In the genomic region with DNA sequence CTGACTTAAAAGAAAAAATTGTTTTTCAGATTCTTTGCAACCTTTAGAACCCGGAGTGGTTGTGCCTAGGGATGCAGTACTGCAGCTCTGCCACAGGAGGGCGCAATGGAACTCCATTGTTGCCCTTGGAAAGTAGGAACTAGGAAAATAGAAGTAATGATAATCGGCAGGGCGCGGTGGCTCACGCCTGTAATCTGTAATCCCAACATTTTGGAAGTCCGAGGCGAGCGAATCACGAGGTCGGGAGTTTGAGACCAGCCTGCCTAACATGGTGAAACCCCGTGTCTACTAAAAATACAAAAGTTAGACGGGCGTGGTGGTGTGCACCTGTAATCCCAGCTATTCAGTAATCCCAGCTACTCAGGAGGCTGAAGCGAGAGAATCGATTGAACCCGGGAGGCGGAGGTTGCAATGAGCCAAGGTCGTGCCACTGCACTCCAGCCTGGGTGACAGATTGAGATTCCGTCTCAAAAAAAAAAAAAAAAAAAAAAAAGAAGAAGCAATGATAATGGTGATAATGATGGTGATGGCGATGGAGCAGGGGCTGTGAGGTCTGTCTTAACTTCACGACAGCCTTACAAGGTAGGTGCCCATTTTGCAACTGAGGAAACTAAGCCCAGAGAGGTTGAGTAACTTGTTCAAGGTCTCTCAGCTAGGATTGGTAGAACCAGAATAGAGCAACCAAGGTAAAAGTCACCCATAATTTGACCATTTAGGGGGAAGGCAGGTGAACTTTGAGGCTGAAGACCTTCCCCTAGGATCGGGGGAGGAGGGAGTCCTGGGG, we compare ENCODE assay signal across 9 cellular contexts. TPM values are rescaled to one million over a fixed set of nuclear protein-coding genes. Genes with fewer than 3 reads are reported as not detected.
DNase-seq lines count a peak whose midpoint lies in the region; ATAC-seq, FAIRE-seq and TF ChIP-seq lines count a peak whose summit lies in the region.
"Had no signal": no experiment of that assay in that cellular context is flagged by ENCODE, and none has a peak within 500 bp of the region (broad histone marks: within the 10 kb centered on the region; RNA-seq: fewer than 3 reads in every experiment).

No MANE protein-coding gene starts in this region.

- peak in 3 of 4 donors; percentile 44 to 74 (median 69) for ATAC-seq in pancreas
- ATAC-seq in GM21723 (IDR thresholded peaks at IDR 0.05; ENCODE audit: unreplicated experiment) = no peak
- no peak for ATAC-seq in HG02970 (IDR thresholded peaks at IDR 0.05; ENCODE audit: low FRiP score, unreplicated experiment)

- no peak for FAIRE-seq in pancreas (lab: Jason Lieb, UNC)
- FAIRE-seq: colon had no signal

- H3K27me3 ChIP-seq in OCI-LY3 (ENCODE audit: low read depth, low read length) (no peaks in the 10 kb centered on the region), pancreas (no peaks in the 10 kb centered on the region)

- TF ChIP-seq CTCF in OCI-LY3 (IDR thresholded peaks at IDR 0.05; ENCODE audit: low read depth, low read length) (peak; percentile 87), fibroblast of mammary gland (conservative IDR thresholded peaks at IDR 0.05; ENCODE audit: control insufficient read depth, insufficient read depth, low read depth, low read length) (peak; percentile 92), pancreas (IDR thresholded peaks at IDR 0.05) (peak; percentile 64 to 77 (median 73))

- H4K20me1 ChIP-seq in OCI-LY3 (ENCODE audit: insufficient read depth, low read length) = no peaks in the 10 kb centered on the region

- H3K9me3 ChIP-seq in OCI-LY3 (ENCODE audit: insufficient read depth, low read length) (no peaks in the 10 kb centered on the region), pancreas (no peaks in the 10 kb centered on the region)

- no peaks in the 10 kb centered on the region for H3K36me3 ChIP-seq in OCI-LY3 (replicated peaks; ENCODE audit: low read depth, low read length)
- H3K36me3 ChIP-seq in pancreas = no peaks in the 10 kb centered on the region

- WGBS in pancreas, 2 donors = 18 to 19% methylated on average over 23 of the region's 23 CpGs

- no peak overlapping the region for H2AFZ ChIP-seq in OCI-LY3 (ENCODE audit: low read depth, low read length)

- peak; percentile 33 for DNase-seq in NCI-H748 (lab: John Stamatoyannopoulos, UW; ENCODE audit: unreplicated experiment)
- no peak for DNase-seq in NCI-H748 treated with DMSO at 0.1 percent for 48 hours (lab: John Stamatoyannopoulos, UW)
- peak; percentile 49 for DNase-seq in activated T-cell treated with anti-CD3 and anti-CD28 coated beads for 48 hours (ENCODE audit: low read depth)
- DNase-seq in fibroblast of mammary gland (ENCODE audit: low read depth) = peak; percentile 49
- peak in 4 of 6 donors; percentile 36 to 75 (median 58) for DNase-seq in pancreas

- H3K9ac ChIP-seq in OCI-LY3 (ENCODE audit: low read length) = no peak overlapping the region

- H3K27ac ChIP-seq in OCI-LY3 (ENCODE audit: low read length) (no peak overlapping the region), pancreas (no peak overlapping the region)

- no peak overlapping the region for H3K4me3 ChIP-seq in OCI-LY3 (ENCODE audit: low read length)
- H3K4me3 ChIP-seq in fibroblast of mammary gland (ENCODE audit: control insufficient read depth, low read depth, low read length) = no peak overlapping the region
- H3K4me3 ChIP-seq in pancreas = no peak overlapping the region

- intact Hi-C loops in pancreas (cut with DNase I) = no loop called here

- H3K4me2 ChIP-seq in OCI-LY3 (ENCODE audit: low read length) = no peak overlapping the region

- no peaks in the 10 kb centered on the region for H3K4me1 ChIP-seq in OCI-LY3 (ENCODE audit: low read length)
- no peaks in the 10 kb centered on the region for H3K4me1 ChIP-seq in pancreas

- no peaks in the 10 kb centered on the region for H3K79me2 ChIP-seq in OCI-LY3 (ENCODE audit: low read length)

RNA-seq across cellular contexts. Expression of gene ADAMTS10, which starts 5.5 kb away (rescaled TPM):
- 10 to 100 TPM in 4 of 6 donors, 1 to 10 TPM in 2; 6.7 to 45.2 (median 15.7) TPM for total RNA-seq in pancreas
- polyA plus RNA-seq in pancreas = 100 to 1,000 TPM in 1 of 2 donors, 10 to 100 TPM in 1; 46.6 to 106 TPM

RNA-seq across cellular contexts. Expression of gene NFILZ, which starts 14.4 kb away (rescaled TPM):
- not detected for total RNA-seq in pancreas
- polyA plus RNA-seq in pancreas = not detected

RNA-seq across cellular contexts. Expression of gene MYO1F, which starts 38.8 kb away (rescaled TPM):
- 10 to 100 TPM in 2 of 6 donors, 1 to 10 TPM in 4; 1.2 to 21.3 (median 4.8) TPM for total RNA-seq in pancreas
- 1 to 10 TPM; 1.9 to 7.5 TPM for polyA plus RNA-seq in pancreas

Comparison
In these comparisons a context has a peak if more than half of its experiments do, and no peak if none do; other contexts are left out.
1. ATAC-seq: peak in pancreas (3 of 4); none in GM21723 (single experiment) and HG02970 (single experiment).
2. Peak in every context shown above with its lines, with median percentiles within 50 percentile points of each other: CTCF ChIP-seq.